In the genomic region with DNA sequence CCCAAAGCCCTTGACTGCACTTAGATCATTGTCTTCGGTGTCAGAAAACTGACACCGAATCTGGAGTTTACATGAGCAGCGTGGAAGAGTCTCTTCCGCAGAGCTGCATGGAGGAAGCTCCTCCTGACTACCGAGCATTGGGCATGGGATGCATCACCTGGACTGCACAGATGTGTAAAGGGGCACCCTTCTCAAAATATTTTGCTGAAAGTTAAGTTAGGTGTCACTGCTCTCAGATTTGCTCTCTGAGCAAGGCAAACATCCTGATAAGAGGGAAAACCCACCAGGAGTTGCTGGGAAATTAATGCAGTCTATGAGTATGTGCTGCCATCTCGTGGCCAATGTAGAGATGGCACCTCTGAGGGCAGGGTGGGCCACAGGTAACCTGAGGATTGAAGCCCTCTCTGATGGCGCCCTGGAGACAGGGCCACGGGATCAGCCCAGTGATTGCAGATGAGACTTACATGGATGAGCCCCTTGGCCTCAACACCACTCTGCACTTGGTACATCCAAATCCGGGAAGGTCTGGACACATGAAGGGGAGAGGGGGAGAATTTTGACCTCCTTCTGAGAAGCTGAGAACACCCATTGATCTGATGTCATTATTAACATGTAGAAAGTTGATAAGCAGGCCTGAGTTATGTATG, we compare ENCODE assay signal across 1 cellular context.
TF ChIP-seq lines count a peak whose summit lies in the region.

No MANE protein-coding gene starts in this region.

TF ChIP-seq in H1, 55 proteins besides CTCF, POLR2A, EP300 and RAD21 (continued from another document):
- peak; percentile 47; the same call in 1 of the 2 replicates for TF ChIP-seq YY1 (IDR thresholded peaks at IDR 0.05; ENCODE audit: low read depth, low read length)
- TF ChIP-seq CREB1 (IDR thresholded peaks at IDR 0.05) = 0 out of 2 replicates have a peak, but pooled peaks have one; percentile 14
